10 cellular contexts compared by ENCODE assay signal in the genomic region with DNA sequence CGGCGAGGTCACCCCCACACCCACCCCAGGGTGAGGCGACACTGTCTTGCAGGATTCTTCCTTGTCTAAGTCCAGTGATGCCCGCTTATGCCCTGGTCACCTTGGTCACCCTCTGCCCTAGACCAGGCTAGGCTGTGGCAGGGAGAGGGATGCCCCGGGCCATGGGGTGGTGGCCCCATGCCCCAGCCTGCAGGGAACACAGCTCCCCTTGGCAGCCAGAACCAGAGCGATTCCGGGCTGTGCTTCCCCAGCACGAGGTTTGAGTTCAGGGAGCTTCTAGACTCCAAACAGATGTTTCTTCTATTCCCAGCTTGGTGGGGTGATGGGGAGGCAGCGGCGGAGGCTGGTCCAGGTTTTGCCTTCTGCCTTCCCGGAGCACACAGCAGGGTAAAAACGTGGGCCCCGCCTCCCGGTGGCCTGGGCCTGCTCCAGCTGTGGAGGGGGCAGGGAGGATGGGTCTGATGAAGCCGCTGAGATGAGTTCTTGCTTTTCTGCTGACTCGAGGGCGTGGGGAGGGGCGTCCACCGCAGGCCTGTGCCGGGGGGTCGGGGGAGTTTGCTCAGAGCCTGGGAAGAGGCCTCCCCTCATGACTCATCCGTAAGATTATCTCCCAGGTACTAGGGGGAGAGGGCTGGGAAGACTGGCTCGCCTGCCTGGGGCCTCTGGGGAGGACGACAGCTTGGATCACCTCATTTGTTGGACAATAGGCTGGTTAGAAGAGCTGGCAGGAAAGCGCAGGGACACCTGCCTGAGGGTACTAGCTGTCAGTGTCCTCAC. TPM values are rescaled to one million over a fixed set of nuclear protein-coding genes. Genes with fewer than 3 reads are reported as not detected.
A peak's percentile ranks its signal among the peaks of the same experiment; 100 is the strongest.
DNase-seq lines count a peak whose midpoint lies in the region; ATAC-seq and TF ChIP-seq lines count a peak whose summit lies in the region.
"Had no signal": no experiment of that assay in that cellular context is flagged by ENCODE, and none has a peak within 500 bp of the region (broad histone marks: within the 10 kb centered on the region; RNA-seq: fewer than 3 reads in every experiment).

No MANE protein-coding gene starts in this region.

- peak overlapping the region; percentile 99 for H3K18ac ChIP-seq in neuronal stem cell (ENCODE audit: low read length)

- peak overlapping the region; percentile 2 for H3K23ac ChIP-seq in neuronal stem cell (ENCODE audit: low read depth, low read length, poor library complexity)

- CTCF ChIA-PET in GM10248 (lab: Yijun Ruan, JAX), result interaction anchor here (2.6 to 4.5 kb wide), 2 partner anchors 9 to 33 kb away, joined by 7 to 18 read pairs; no protein-coding TSS in a partner anchor
- CTCF ChIA-PET in activated CD8-positive, alpha-beta T cell treated with anti-CD3 and anti-CD28 coated beads, Interleukin-2, amount 10 ng/mL, durations not matched to agents 7 days and 5 days (lab: Charles Lee), result no interaction called here

- H3K4me1 Mint-ChIP-seq in activated CD8-positive, alpha-beta T cell treated with anti-CD3 and anti-CD28 coated beads, Interleukin-2, amount 10 ng/mL, durations not matched to agents 7 days and 5 days (ENCODE audit: low read depth), result peaks cover 6% of the 10 kb centered on the region

- POLR2A ChIA-PET in GM10248 (lab: Yijun Ruan, JAX), result no interaction called here
- POLR2A ChIA-PET in activated CD8-positive, alpha-beta T cell treated with anti-CD3 and anti-CD28 coated beads, Interleukin-2, amount 10 ng/mL, durations not matched to agents 7 days and 5 days (lab: Charles Lee), result no interaction called here

- H2BK120ac ChIP-seq in neuronal stem cell (ENCODE audit: low read depth, low read length), result peak overlapping the region; percentile 97

- no CpG with 5 or more reads among the region's 25 CpGs for WGBS in neuronal stem cell (ENCODE audit: extremely low coverage in 2 of 2, insufficient read length in 2 of 2, insufficient replicate concordance in 1 of 2), 2 donors

- H3K4me1 ChIP-seq in foreskin keratinocyte (peaks cover 5% of the 10 kb centered on the region), neuronal stem cell (ENCODE audit: control insufficient read depth in 2 of 2, insufficient read depth in 1 of 2, low read depth in 1 of 2, low read length in 2 of 2) (peaks cover 19 to 33% of the 10 kb centered on the region in 2 donors)

- peak overlapping the region; percentile 94 for H2AK5ac ChIP-seq in neuronal stem cell (ENCODE audit: low read depth, low read length)

- H3K36me3 ChIP-seq in H7 (replicated peaks; ENCODE audit: control insufficient read depth, insufficient read depth, low read length) (no peaks in the 10 kb centered on the region), neuronal stem cell (replicated peaks in 1 of 2; ENCODE audit: control insufficient read depth in 2 of 2, insufficient read depth in 2 of 2, low read length in 2 of 2) (no peaks in the 10 kb centered on the region)

- H3K36me3 Mint-ChIP-seq in activated CD8-positive, alpha-beta T cell treated with anti-CD3 and anti-CD28 coated beads, Interleukin-2, amount 10 ng/mL, durations not matched to agents 7 days and 5 days (ENCODE audit: low read depth), result no peaks in the 10 kb centered on the region

- H3K27me3 Mint-ChIP-seq in activated CD8-positive, alpha-beta T cell treated with anti-CD3 and anti-CD28 coated beads, Interleukin-2, amount 10 ng/mL, durations not matched to agents 7 days and 5 days (ENCODE audit: low read depth), result peaks cover 2% of the 10 kb centered on the region

- TF ChIP-seq CTCF in foreskin keratinocyte (conservative IDR thresholded peaks at IDR 0.05) (no peak), GM10248 (IDR thresholded peaks at IDR 0.05; ENCODE audit: control extremely low read depth, extremely low read depth, low read depth, missing control alignments) (no peak)

- H4K91ac ChIP-seq in neuronal stem cell (ENCODE audit: low read depth, low read length, poor library complexity), result peak overlapping the region; percentile 11

- peak overlapping the region; percentile 97 for H2BK15ac ChIP-seq in neuronal stem cell (ENCODE audit: low read length)

- peak overlapping the region; percentile 29 for H3K4me2 ChIP-seq in neuronal stem cell (ENCODE audit: insufficient read depth, low read length, poor library complexity, severe bottlenecking)

- peak overlapping the region; percentile 78 for H2AFZ ChIP-seq in neuronal stem cell (ENCODE audit: low read length)

- H3K27ac ChIP-seq in foreskin keratinocyte (no peak overlapping the region), neuronal stem cell (replicated peaks; ENCODE audit: low read length) (peak overlapping the region; percentile 79)

- H3K4me3 Mint-ChIP-seq in activated CD8-positive, alpha-beta T cell treated with anti-CD3 and anti-CD28 coated beads, Interleukin-2, amount 10 ng/mL, durations not matched to agents 7 days and 5 days, result no peak overlapping the region

- peak overlapping the region; percentile 97 for H3K4ac ChIP-seq in neuronal stem cell (ENCODE audit: low read length)

- H3K4me3 ChIP-seq in H7 (ENCODE audit: insufficient read depth, low read depth, low read length) (no peak overlapping the region), neuronal stem cell (ENCODE audit: low read length in 2 of 2) (peak overlapping the region in 1 of 2 donors; percentile 57)

- peak overlapping the region; percentile 89 for H2BK12ac ChIP-seq in neuronal stem cell (ENCODE audit: low read length)

- H3K27ac Mint-ChIP-seq in activated CD8-positive, alpha-beta T cell treated with anti-CD3 and anti-CD28 coated beads, Interleukin-2, amount 10 ng/mL, durations not matched to agents 7 days and 5 days, result no peak overlapping the region

- H3K79me1 ChIP-seq in neuronal stem cell (ENCODE audit: low read depth, low read length), result no peaks in the 10 kb centered on the region

- H3K27me3 ChIP-seq in H7 (ENCODE audit: control insufficient read depth, insufficient read depth, low read length) (no peaks in the 10 kb centered on the region), foreskin keratinocyte (peaks cover 37% of the 10 kb centered on the region), neuronal stem cell (ENCODE audit: control insufficient read depth in 3 of 3, insufficient read depth in 3 of 3, low read depth in 1 of 3, low read length in 3 of 3) (peaks cover 0 to 58% (median 0%) of the 10 kb centered on the region in 3 experiments)

- H3K9me3 Mint-ChIP-seq in activated CD8-positive, alpha-beta T cell treated with anti-CD3 and anti-CD28 coated beads, Interleukin-2, amount 10 ng/mL, durations not matched to agents 7 days and 5 days (ENCODE audit: insufficient read depth), result no peaks in the 10 kb centered on the region

- H2BK5ac ChIP-seq in neuronal stem cell (ENCODE audit: low read length), result peak overlapping the region; percentile 27

- H4K8ac ChIP-seq in neuronal stem cell (ENCODE audit: low read depth, low read length), result no peak overlapping the region

- ATAC-seq in foreskin keratinocyte, result peak; percentile 33
- ATAC-seq in activated CD8-positive, alpha-beta T cell treated with anti-CD3 and anti-CD28 coated beads, Interleukin-2, amount 10 ng/mL, durations not matched to agents 7 days and 5 days, result no peak
- no peak for ATAC-seq in HG02938 (IDR thresholded peaks at IDR 0.05; ENCODE audit: unreplicated experiment)

- H3K14ac ChIP-seq in neuronal stem cell (ENCODE audit: low read length), result peak overlapping the region; percentile 56

- DNase-seq in H7 (peak; percentile 92), RPMI8226 (peak; percentile 48), foreskin keratinocyte (peak; percentile 2 to 17), neuronal stem cell (ENCODE audit: low spot score) (peak; percentile 44), GM10248 (ENCODE audit: extremely low spot score) (no peak), H4 (ENCODE audit: low spot score) (no peak)
- DNase-seq in activated CD8-positive, alpha-beta T cell treated with anti-CD3 and anti-CD28 coated beads, Interleukin-2, amount 10 ng/mL, durations not matched to agents 7 days and 5 days, result no peak
- DNase-seq: activated CD4-positive, CD25-positive, alpha-beta regulatory T cell had no signal

- H3K9me3 ChIP-seq in neuronal stem cell (replicated peaks in 1 of 2; ENCODE audit: control insufficient read depth in 2 of 2, insufficient read depth in 1 of 2, low read depth in 1 of 2, low read length in 2 of 2), result no peaks in the 10 kb centered on the region

- peak overlapping the region; percentile 75 for H3K9ac ChIP-seq in neuronal stem cell (ENCODE audit: low read depth, low read length, poor library complexity)

RNA-seq across cellular contexts. Expression of a gene that starts 15.4 kb away (rescaled TPM):
- total RNA-seq in H7 (2014; rRNA removed; shearing (Covaris generic)), result 1.4 and 1.9 TPM in 2 replicates
- total RNA-seq in foreskin keratinocyte, result not detected in 2 replicates
- not detected in 2 replicates for polyA plus RNA-seq in foreskin keratinocyte
- polyA plus RNA-seq in neuronal stem cell (2013, experiment 1 of 2), result 8.7 TPM
- 9.0 TPM for polyA plus RNA-seq in neuronal stem cell (2013, experiment 2 of 2)
- total RNA-seq in H4 (2014; rRNA removed; shearing (Covaris generic)), result 0.08 TPM in 1 of 2 replicates, not detected in the other
- total RNA-seq in activated CD8-positive, alpha-beta T cell treated with anti-CD3 and anti-CD28 coated beads, Interleukin-2, amount 10 ng/mL, durations not matched to agents 7 days and 5 days, result not detected

RNA-seq across cellular contexts. Expression of a gene that starts 39.3 kb away (rescaled TPM):
- total RNA-seq in H7 (2014; rRNA removed; shearing (Covaris generic)), result not detected in 2 replicates
- total RNA-seq in foreskin keratinocyte, result 0.25 and 0.31 TPM in 2 replicates
- 0.18 and 0.22 TPM in 2 replicates for polyA plus RNA-seq in foreskin keratinocyte
- polyA plus RNA-seq in neuronal stem cell (2013, experiment 1 of 2), result not detected
- not detected for polyA plus RNA-seq in neuronal stem cell (2013, experiment 2 of 2)
- total RNA-seq in H4 (2014; rRNA removed; shearing (Covaris generic)), result not detected in 2 replicates
- not detected for total RNA-seq in activated CD8-positive, alpha-beta T cell treated with anti-CD3 and anti-CD28 coated beads, Interleukin-2, amount 10 ng/mL, durations not matched to agents 7 days and 5 days
- total RNA-seq: NCI-H460 had no signal

RNA-seq across cellular contexts. Expression of a gene that starts 41.8 kb away (rescaled TPM):
- 0.10 and 0.11 TPM in 2 replicates for total RNA-seq in H7 (2014; rRNA removed; shearing (Covaris generic))
- total RNA-seq in foreskin keratinocyte, result not detected in 2 replicates
- polyA plus RNA-seq in foreskin keratinocyte, result not detected in 2 replicates
- polyA plus RNA-seq in neuronal stem cell (2013, experiment 1 of 2), result 0.21 TPM
- polyA plus RNA-seq in neuronal stem cell (2013, experiment 2 of 2), result 0.15 TPM
- total RNA-seq in H4 (2014; rRNA removed; shearing (Covaris generic)), result not detected in 2 replicates
- not detected for total RNA-seq in activated CD8-positive, alpha-beta T cell treated with anti-CD3 and anti-CD28 coated beads, Interleukin-2, amount 10 ng/mL, durations not matched to agents 7 days and 5 days

RNA-seq across cellular contexts. Expression of a gene that starts 44.5 kb away (rescaled TPM):
- 140 and 149 TPM in 2 replicates for total RNA-seq in H7 (2014; rRNA removed; shearing (Covaris generic))
- total RNA-seq in foreskin keratinocyte, result 76.5 and 89.3 TPM in 2 replicates
- polyA plus RNA-seq in foreskin keratinocyte, result 58.7 and 69.4 TPM in 2 replicates
- 15.0 TPM for polyA plus RNA-seq in neuronal stem cell (2013, experiment 1 of 2)
- polyA plus RNA-seq in neuronal stem cell (2013, experiment 2 of 2), result 14.9 TPM
- 15.0 and 16.4 TPM in 2 replicates for total RNA-seq in H4 (2014; rRNA removed; shearing (Covaris generic))
- total RNA-seq in activated CD8-positive, alpha-beta T cell treated with anti-CD3 and anti-CD28 coated beads, Interleukin-2, amount 10 ng/mL, durations not matched to agents 7 days and 5 days, result 10 to 100 TPM; 70.7 to 76.7 TPM

Comparison
In these comparisons a context has a peak if more than half of its experiments do, and no peak if none do; other contexts are left out.
1. DNase-seq: peak in H7 (single experiment), RPMI8226 (single experiment), foreskin keratinocyte (2 of 2) and neuronal stem cell (single experiment); none in GM10248 (single experiment), H4 (single experiment) and activated CD8-positive, alpha-beta T cell treated with anti-CD3 and anti-CD28 coated beads, Interleukin-2, amount 10 ng/mL, durations not matched to agents 7 days and 5 days (single experiment).